Comparison of ENCODE assay signal across 7 cellular contexts in genomic region chr4:15656038-15656470, GRCh38. TPM values are rescaled to one million over a fixed set of nuclear protein-coding genes. Genes with fewer than 3 reads are reported as not detected.
DNase-seq lines count a peak whose midpoint lies in the region; ATAC-seq, FAIRE-seq and TF ChIP-seq lines count a peak whose summit lies in the region.

No MANE protein-coding gene starts in this region.

- H3K4me1 ChIP-seq in RWPE2 (ENCODE audit: insufficient read depth, poor library complexity, severe bottlenecking) (peaks cover 32% of the 10 kb centered on the region), esophagus squamous epithelium (peaks cover 25 to 70% (median 30%) of the 10 kb centered on the region in 3 donors), osteoblast (ENCODE audit: insufficient read depth, low read length) (peaks cover 44% of the 10 kb centered on the region)

- H3K36me3 Mint-ChIP-seq in HFFc6 (ENCODE audit: low read depth) = peaks cover 5% of the 10 kb centered on the region; the same call in 1 of the 2 replicates

- H3K36me3 ChIP-seq in RWPE2 (ENCODE audit: low read depth) = peaks cover 23% of the 10 kb centered on the region
- no peaks in the 10 kb centered on the region for H3K36me3 ChIP-seq in esophagus squamous epithelium
- no peaks in the 10 kb centered on the region for H3K36me3 ChIP-seq in osteoblast (ENCODE audit: insufficient read depth, low read length)

- H3K4me2 ChIP-seq in osteoblast (ENCODE audit: insufficient read depth, low read length) = peak overlapping the region; percentile 88

- intact Hi-C loops in esophagus squamous epithelium (cut with DNase I) = no loop called here

- DNase-seq in HFFc6 (no peak), RWPE2 (ENCODE audit: low spot score) (no peak), esophagus squamous epithelium (lab: John Stamatoyannopoulos, UW) (no peak), osteoblast (ENCODE audit: insufficient read length, low spot score, missing footprints) (no peak), GM12891 (ENCODE audit: insufficient read length, low spot score) (no peak), activated gamma-delta T cell (lab: John Stamatoyannopoulos, UW) (no peak), NCI-H128 (lab: John Stamatoyannopoulos, UW; ENCODE audit: unreplicated experiment) (no peak)

- no peak for ATAC-seq in RWPE2 (ENCODE audit: low read depth)

- peaks cover 2% of the 10 kb centered on the region; the same call in 1 of the 2 replicates for H3K27me3 Mint-ChIP-seq in HFFc6 (ENCODE audit: insufficient read depth)

- peaks cover 9% of the 10 kb centered on the region for H4K20me1 ChIP-seq in osteoblast (ENCODE audit: insufficient read depth, low read length)

- 54 to 73% methylated on average over 12 of the region's 12 CpGs for WGBS in esophagus squamous epithelium, 2 donors

- no peak for FAIRE-seq in GM12891 (lab: Jason Lieb, UNC)

- peak overlapping the region; percentile 76 for H3K27ac ChIP-seq in RWPE2 (ENCODE audit: poor library complexity, severe bottlenecking)
- H3K27ac ChIP-seq in esophagus squamous epithelium = peak overlapping the region; percentile 97 to 99 (median 98)
- peak overlapping the region; percentile 97 for H3K27ac ChIP-seq in osteoblast (ENCODE audit: low read depth, low read length)

- H3K4me3 ChIP-seq in RWPE2 (ENCODE audit: severe bottlenecking) (peak overlapping the region; percentile 94), esophagus squamous epithelium (peak overlapping the region; percentile 71 to 95 (median 84)), osteoblast (ENCODE audit: insufficient read depth, low read length) (peak overlapping the region; percentile 85)

- H3K9me3 ChIP-seq in RWPE2 (ENCODE audit: severe bottlenecking) (no peaks in the 10 kb centered on the region), esophagus squamous epithelium (no peaks in the 10 kb centered on the region), osteoblast (ENCODE audit: low read depth, low read length) (no peaks in the 10 kb centered on the region)

- H3K4me1 Mint-ChIP-seq in HFFc6 (ENCODE audit: low read depth) = peaks cover 57% of the 10 kb centered on the region

- peak overlapping the region; percentile 89 for H3K4me3 Mint-ChIP-seq in HFFc6

- H3K27ac Mint-ChIP-seq in HFFc6 = peak overlapping the region; percentile 99

- H3K27me3 ChIP-seq in RWPE2 (ENCODE audit: insufficient read depth, poor library complexity, severe bottlenecking) (no peaks in the 10 kb centered on the region), esophagus squamous epithelium (no peaks in the 10 kb centered on the region), osteoblast (ENCODE audit: insufficient read depth, low read length) (no peaks in the 10 kb centered on the region)

- H3K9me3 Mint-ChIP-seq in HFFc6 = no peaks in the 10 kb centered on the region

- TF ChIP-seq CTCF in HFFc6 (IDR thresholded peaks at IDR 0.05) (no peak), RWPE2 (IDR thresholded peaks at IDR 0.05; ENCODE audit: poor library complexity, severe bottlenecking) (no peak), esophagus squamous epithelium (IDR thresholded peaks at IDR 0.05) (no peak), osteoblast (IDR thresholded peaks at IDR 0.05; ENCODE audit: extremely low read depth, low read depth, low read length) (no peak)

- H2AFZ ChIP-seq in osteoblast (ENCODE audit: low read length) = peak overlapping the region; percentile 94

- peaks cover 41% of the 10 kb centered on the region for H3K79me2 ChIP-seq in osteoblast (ENCODE audit: insufficient read depth, low read length)

- TF ChIP-seq POLR2A in esophagus squamous epithelium (IDR thresholded peaks at IDR 0.05) = no peak
- TF ChIP-seq POLR2A in GM12891 (IDR thresholded peaks at IDR 0.05; ENCODE audit: low read depth, low read length) = no peak

TF ChIP-seq in GM12891, 5 proteins besides CTCF, POLR2A, EP300 and RAD21:
- TF ChIP-seq SPI1 (IDR thresholded peaks at IDR 0.05; ENCODE audit: low read depth, low read length) (no peak), TAF1 (IDR thresholded peaks at IDR 0.05; ENCODE audit: low read depth, low read length) (no peak), POLR2AphosphoS5 (IDR thresholded peaks at IDR 0.05; ENCODE audit: low read depth, low read length) (no peak), PAX5 (IDR thresholded peaks at IDR 0.05; ENCODE audit: insufficient read depth, low read length, severe bottlenecking) (no peak), POU2F2 (IDR thresholded peaks at IDR 0.05; ENCODE audit: low read depth, low read length) (no peak)

RNA-seq across cellular contexts. Expression of gene FBXL5, which starts 0.9 kb away (rescaled TPM):
- 10 to 100 TPM; 35.8 to 40.5 (median 37.2) TPM for total RNA-seq in HFFc6 (2021; fragmentation: NEBNext Ultra II Directional; extraction: Animal tissue kit (Norgen Biotek cat#: 25700))
- total RNA-seq in esophagus squamous epithelium (100 to 1,000 TPM in 1 of 4 donors, 10 to 100 TPM in 3; 39.2 to 119 (median 72.3) TPM), osteoblast (108 and 110 TPM in 2 replicates)
- polyA plus RNA-seq in GM12891 (2012; ENCODE audit: low read depth, missing spikeins) = 18.7 TPM

RNA-seq across cellular contexts. Expression of gene FAM200B, which starts 25.6 kb away (rescaled TPM):
- total RNA-seq in HFFc6 (2021; fragmentation: NEBNext Ultra II Directional; extraction: Animal tissue kit (Norgen Biotek cat#: 25700)) = 10 to 100 TPM; 26.0 to 36.2 (median 34.3) TPM
- total RNA-seq in esophagus squamous epithelium (10 to 100 TPM; 17.1 to 39.6 (median 31.4) TPM), osteoblast (22.7 and 31.8 TPM in 2 replicates)
- polyA plus RNA-seq in GM12891 (2012; ENCODE audit: low read depth, missing spikeins) = 19.7 TPM

RNA-seq across cellular contexts. Expression of gene BST1, which starts 46.8 kb away (rescaled TPM):
- 1 to 10 TPM; 2.4 to 4.2 (median 2.8) TPM for total RNA-seq in HFFc6 (2021; fragmentation: NEBNext Ultra II Directional; extraction: Animal tissue kit (Norgen Biotek cat#: 25700))
- 1 to 10 TPM in 3 of 4 donors, under 1 TPM in 1; 0.97 to 7.4 (median 3.6) TPM for total RNA-seq in esophagus squamous epithelium
- 30.6 and 31.8 TPM in 2 replicates for total RNA-seq in osteoblast
- polyA plus RNA-seq in GM12891 (2012; ENCODE audit: low read depth, missing spikeins) = not detected
